ENCODE assay signal across 1 cellular context in genomic region chr2:215794829-215795546, GRCh38.
TF ChIP-seq lines count a peak whose summit lies in the region.

No MANE protein-coding gene starts in this region.

TF ChIP-seq in HepG2, 621 proteins besides CTCF, POLR2A, EP300 and RAD21 (continued from another document):
- TF ChIP-seq RERE (CRISPR knock-in tag; IDR thresholded peaks at IDR 0.05; ENCODE audit: low read depth) (no peak), ZMYM3 (CRISPR knock-in tag; IDR thresholded peaks at IDR 0.05) (0 out of 2 replicates have a peak, but pooled peaks have one; percentile 31), ZNF24 (IDR thresholded peaks at IDR 0.05) (no peak), NFATC3 (CRISPR knock-in tag; IDR thresholded peaks at IDR 0.05) (no peak), STAG1 (CRISPR knock-in tag; IDR thresholded peaks at IDR 0.05) (peak; percentile 95), MAF1 (CRISPR knock-in tag; IDR thresholded peaks at IDR 0.05; ENCODE audit: borderline replicate concordance) (no peak), SALL2 (CRISPR knock-in tag; IDR thresholded peaks at IDR 0.05) (peak; percentile 76; the same call in 1 of the 2 replicates), GMEB1 (CRISPR knock-in tag; IDR thresholded peaks at IDR 0.05; ENCODE audit: borderline replicate concordance) (no peak), ZNF780A (CRISPR knock-in tag; IDR thresholded peaks at IDR 0.05) (no peak), ASH2L (IDR thresholded peaks at IDR 0.05; ENCODE audit: insufficient read length, low read depth, low read length) (no peak), MTA3 (CRISPR knock-in tag; IDR thresholded peaks at IDR 0.05) (no peak), STAT6 (CRISPR knock-in tag; IDR thresholded peaks at IDR 0.05; ENCODE audit: borderline replicate concordance) (no peak), HNF1B (CRISPR knock-in tag; IDR thresholded peaks at IDR 0.05) (no peak), ZNF407 (CRISPR knock-in tag; IDR thresholded peaks at IDR 0.05; ENCODE audit: not compliant biosample characterization) (no peak), ZNF713 (CRISPR knock-in tag; IDR thresholded peaks at IDR 0.05) (no peak), IKZF4 (CRISPR knock-in tag; IDR thresholded peaks at IDR 0.05; ENCODE audit: borderline replicate concordance, low read depth, not compliant biosample characterization) (no peak), KDM1A (CRISPR knock-in tag; IDR thresholded peaks at IDR 0.05) (0 out of 2 replicates have a peak, but pooled peaks have one; percentile 13), BORCS8-MEF2B (CRISPR knock-in tag; IDR thresholded peaks at IDR 0.05) (no peak), ZNF432 (CRISPR knock-in tag; IDR thresholded peaks at IDR 0.05; ENCODE audit: borderline replicate concordance) (no peak), HOMEZ (CRISPR knock-in tag; IDR thresholded peaks at IDR 0.05; ENCODE audit: low read depth) (peak; percentile 32; the same call in 1 of the 2 replicates), MEIS2 (CRISPR knock-in tag; IDR thresholded peaks at IDR 0.05) (no peak), ZNF530 (CRISPR knock-in tag; IDR thresholded peaks at IDR 0.05; ENCODE audit: low read depth) (no peak), PITX1 (CRISPR knock-in tag; IDR thresholded peaks at IDR 0.05) (0 out of 2 replicates have a peak, but pooled peaks have one; percentile 26), IRF2 (CRISPR knock-in tag; IDR thresholded peaks at IDR 0.05) (peak; percentile 24; the same call in 1 of the 2 replicates), TFE3 (CRISPR knock-in tag; IDR thresholded peaks at IDR 0.05) (no peak), POLR2G (IDR thresholded peaks at IDR 0.05; ENCODE audit: low read depth, low read length) (peak; percentile 32; the same call in 1 of the 2 replicates), ZNF124 (CRISPR knock-in tag; IDR thresholded peaks at IDR 0.05) (0 out of 2 replicates have a peak, but pooled peaks have one; percentile 10), GZF1 (CRISPR knock-in tag; IDR thresholded peaks at IDR 0.05) (no peak), ZBTB7B (CRISPR knock-in tag; IDR thresholded peaks at IDR 0.05) (peak; percentile 72), PPARG (CRISPR knock-in tag; conservative IDR thresholded peaks at IDR 0.05) (0 out of 2 replicates have a peak, but pooled peaks have one; percentile 26), PCBP2 (optimal IDR thresholded peaks at IDR 0.05; ENCODE audit: low read depth, low read length, poor library complexity, severe bottlenecking) (no peak)
TF ChIP-seq in HepG2: peak in this region for 68.
